In genomic region chr6:75600694-75601265, GRCh38 we compare ENCODE assay signal across 1 cellular context.
A peak's percentile ranks its signal among the peaks of the same experiment; 100 is the strongest.
TF ChIP-seq lines count a peak whose summit lies in the region.

No MANE protein-coding gene starts in this region.

TF ChIP-seq in GM12878, 131 proteins besides CTCF, POLR2A, EP300 and RAD21:
- TF ChIP-seq MEF2B (IDR thresholded peaks at IDR 0.05; ENCODE audit: partially characterized antibody, poor library complexity, severe bottlenecking) (peak; percentile 6), SUZ12 (IDR thresholded peaks at IDR 0.05; ENCODE audit: unreplicated experiment) (no peak), IRF5 (IDR thresholded peaks at IDR 0.05; ENCODE audit: borderline replicate concordance) (no peak), E2F4 (IDR thresholded peaks at IDR 0.05; ENCODE audit: low read depth, low read length) (no peak), BCL11A (IDR thresholded peaks at IDR 0.05; ENCODE audit: low read depth, low read length) (no peak), ASH2L (IDR thresholded peaks at IDR 0.05; ENCODE audit: borderline replicate concordance, low read depth) (no peak), RAD51 (IDR thresholded peaks at IDR 0.05) (peak; percentile 6; the same call in 1 of the 2 replicates)
- TF ChIP-seq, protein P1, sequence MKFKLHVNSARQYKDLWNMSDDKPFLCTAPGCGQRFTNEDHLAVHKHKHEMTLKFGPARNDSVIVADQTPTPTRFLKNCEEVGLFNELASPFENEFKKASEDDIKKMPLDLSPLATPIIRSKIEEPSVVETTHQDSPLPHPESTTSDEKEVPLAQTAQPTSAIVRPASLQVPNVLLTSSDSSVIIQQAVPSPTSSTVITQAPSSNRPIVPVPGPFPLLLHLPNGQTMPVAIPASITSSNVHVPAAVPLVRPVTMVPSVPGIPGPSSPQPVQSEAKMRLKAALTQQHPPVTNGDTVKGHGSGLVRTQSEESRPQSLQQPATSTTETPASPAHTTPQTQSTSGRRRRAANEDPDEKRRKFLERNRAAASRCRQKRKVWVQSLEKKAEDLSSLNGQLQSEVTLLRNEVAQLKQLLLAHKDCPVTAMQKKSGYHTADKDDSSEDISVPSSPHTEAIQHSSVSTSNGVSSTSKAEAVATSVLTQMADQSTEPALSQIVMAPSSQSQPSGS (IDR thresholded peaks at IDR 0.05; ENCODE audit: low read length): no peak
- TF ChIP-seq, protein P2, sequence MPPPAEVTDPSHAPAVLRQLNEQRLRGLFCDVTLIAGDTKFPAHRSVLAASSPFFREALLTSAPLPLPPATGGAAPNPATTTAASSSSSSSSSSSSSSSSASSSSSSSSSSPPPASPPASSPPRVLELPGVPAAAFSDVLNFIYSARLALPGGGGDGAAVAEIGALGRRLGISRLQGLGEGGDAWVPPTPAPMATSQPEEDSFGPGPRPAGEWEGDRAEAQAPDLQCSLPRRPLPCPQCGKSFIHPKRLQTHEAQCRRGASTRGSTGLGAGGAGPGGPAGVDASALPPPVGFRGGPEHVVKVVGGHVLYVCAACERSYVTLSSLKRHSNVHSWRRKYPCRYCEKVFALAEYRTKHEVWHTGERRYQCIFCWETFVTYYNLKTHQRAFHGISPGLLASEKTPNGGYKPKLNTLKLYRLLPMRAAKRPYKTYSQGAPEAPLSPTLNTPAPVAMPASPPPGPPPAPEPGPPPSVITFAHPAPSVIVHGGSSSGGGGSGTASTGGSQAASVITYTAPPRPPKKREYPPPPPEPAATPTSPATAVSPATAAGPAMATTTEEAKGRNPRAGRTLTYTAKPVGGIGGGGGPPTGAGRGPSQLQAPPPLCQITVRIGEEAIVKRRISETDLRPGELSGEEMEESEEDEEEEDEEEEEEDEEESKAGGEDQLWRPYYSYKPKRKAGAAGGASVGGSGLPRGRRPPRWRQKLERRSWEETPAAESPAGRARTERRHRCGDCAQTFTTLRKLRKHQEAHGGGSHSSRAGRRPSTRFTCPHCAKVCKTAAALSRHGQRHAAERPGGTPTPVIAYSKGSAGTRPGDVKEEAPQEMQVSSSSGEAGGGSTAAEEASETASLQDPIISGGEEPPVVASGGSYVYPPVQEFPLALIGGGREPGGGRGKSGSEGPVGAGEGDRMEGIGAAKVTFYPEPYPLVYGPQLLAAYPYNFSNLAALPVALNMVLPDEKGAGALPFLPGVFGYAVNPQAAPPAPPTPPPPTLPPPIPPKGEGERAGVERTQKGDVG (CRISPR knock-in tag; IDR thresholded peaks at IDR 0.05): no peak
TF ChIP-seq in GM12878: peak in this region for 2.
